In the genomic region with DNA sequence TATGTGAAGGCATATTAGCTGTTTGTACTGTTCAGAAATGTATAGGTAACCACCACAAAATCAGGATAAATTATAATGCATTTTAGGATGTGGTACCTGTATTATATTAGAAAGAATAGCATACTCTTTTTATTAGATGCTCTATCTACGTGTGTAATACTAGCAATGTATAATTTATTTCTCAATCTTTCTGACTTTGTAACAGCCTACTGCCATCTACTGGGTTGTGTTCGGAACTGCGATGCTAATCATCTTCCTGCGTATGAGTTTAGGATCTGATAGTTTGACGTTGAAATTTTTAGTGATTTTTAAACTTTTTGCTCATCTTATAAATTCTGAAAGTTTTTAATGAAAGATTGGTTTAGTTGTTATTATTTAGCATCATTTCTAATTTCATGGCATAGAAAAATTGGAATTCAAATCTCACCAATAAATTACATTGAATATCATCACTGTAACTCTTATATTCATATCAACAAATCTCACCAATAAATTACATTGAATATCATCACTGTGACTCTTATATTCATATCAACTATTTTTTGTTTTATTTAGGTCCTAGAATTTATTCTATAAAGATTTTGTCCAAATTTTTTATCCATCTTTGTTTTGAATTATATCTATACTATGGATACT, we compare ENCODE assay signal across 8 cellular contexts.
A peak's percentile ranks its signal among the peaks of the same experiment; 100 is the strongest.
DNase-seq lines count a peak whose midpoint lies in the region; ATAC-seq and TF ChIP-seq lines count a peak whose summit lies in the region.

No MANE protein-coding gene starts in this region.

- 3 to 5% methylated on average over 5 of the region's 5 CpGs for WGBS in aorta, 2 donors

- H3K4me1 Mint-ChIP-seq in glutamatergic neuron (ENCODE audit: low read depth, unreplicated experiment) (no peaks in the 10 kb centered on the region), type B pancreatic cell (ENCODE audit: unreplicated experiment) (no peaks in the 10 kb centered on the region)

- H3K27ac Mint-ChIP-seq in glutamatergic neuron (ENCODE audit: unreplicated experiment) (no peak overlapping the region), type B pancreatic cell (no peak overlapping the region)

- H3K36me3 ChIP-seq in aorta (ENCODE audit: control insufficient read depth in 1 of 2, insufficient read depth in 2 of 2, low read length in 1 of 2), result no peaks in the 10 kb centered on the region

- H3K4me3 ChIP-seq in aorta (ENCODE audit: low read length in 2 of 2), result no peak overlapping the region

- H3K4me1 ChIP-seq in aorta (ENCODE audit: control insufficient read depth in 1 of 2, insufficient read depth in 2 of 2, low read length in 2 of 2), result no peaks in the 10 kb centered on the region

- no peak overlapping the region for H3K27ac ChIP-seq in aorta (ENCODE audit: low read depth in 1 of 2, low read length in 2 of 2)

- DNase-seq in GM03348 (ENCODE audit: low spot score), result peak; percentile 51
- peak; percentile 4 for DNase-seq in SKM-1 (lab: John Stamatoyannopoulos, UW; ENCODE audit: unreplicated experiment)
- DNase-seq in glutamatergic neuron, result no peak
- DNase-seq in type B pancreatic cell (ENCODE audit: extremely low spot score, unreplicated experiment), result no peak
- no peak for DNase-seq in aorta
- no peak for DNase-seq in activated effector memory CD4-positive, alpha-beta T cell treated with Interleukin-2 at 50 U/mL for 16 hours

- no peaks in the 10 kb centered on the region for H3K36me3 Mint-ChIP-seq in glutamatergic neuron (ENCODE audit: unreplicated experiment)
- no peaks in the 10 kb centered on the region for H3K36me3 Mint-ChIP-seq in type B pancreatic cell

- H3K9me3 Mint-ChIP-seq in glutamatergic neuron (ENCODE audit: unreplicated experiment), result no peaks in the 10 kb centered on the region
- H3K9me3 Mint-ChIP-seq in type B pancreatic cell, result no peaks in the 10 kb centered on the region

- H3K27me3 Mint-ChIP-seq in glutamatergic neuron (ENCODE audit: unreplicated experiment) (no peaks in the 10 kb centered on the region), type B pancreatic cell (no peaks in the 10 kb centered on the region)

- intact Hi-C loops in aorta (cut with DNase I), result no loop called here

- H3K9me3 ChIP-seq in aorta (ENCODE audit: control insufficient read depth, low read length), result peaks cover 1% of the 10 kb centered on the region

- TF ChIP-seq CTCF in glutamatergic neuron (IDR thresholded peaks at IDR 0.05; ENCODE audit: partially characterized antibody, unreplicated experiment) (peak; percentile 78), type B pancreatic cell (conservative IDR thresholded peaks at IDR 0.05) (peak; percentile 89)

- no peak overlapping the region for H3K4me3 Mint-ChIP-seq in glutamatergic neuron (ENCODE audit: unreplicated experiment)
- no peak overlapping the region for H3K4me3 Mint-ChIP-seq in type B pancreatic cell

- no peaks in the 10 kb centered on the region for H3K27me3 ChIP-seq in aorta (ENCODE audit: control insufficient read depth in 1 of 2, insufficient read depth in 2 of 2, low read length in 1 of 2)

- ATAC-seq in HG03354 (IDR thresholded peaks at IDR 0.05; ENCODE audit: poor library complexity, severe bottlenecking, unreplicated experiment) (peak; percentile 67), HG03342 (IDR thresholded peaks at IDR 0.05; ENCODE audit: unreplicated experiment) (no peak), aorta (ENCODE audit: low FRiP score) (no peak)

Comparison
In these comparisons a context has a peak if more than half of its experiments do, and no peak if none do; other contexts are left out.
1. DNase-seq: peak in GM03348 (single experiment) and SKM-1 (single experiment); none in glutamatergic neuron (single experiment), type B pancreatic cell (single experiment), aorta (0 of 2) and activated effector memory CD4-positive, alpha-beta T cell treated with Interleukin-2 at 50 U/mL for 16 hours (single experiment).